ENCODE assay signal across 13 cellular contexts in genomic region chr1:2106681-2107405, GRCh38.
"Had no signal": no experiment of that assay in that cellular context is flagged by ENCODE, and none has a peak within 500 bp of the region (broad histone marks: within the 10 kb centered on the region; RNA-seq: fewer than 3 reads in every experiment).

No MANE protein-coding gene starts in this region.

- H3K9me3 ChIP-seq: suprapubic skin had no signal

- ATAC-seq: activated T-helper 17 cell treated with anti-CD3 and anti-CD28 coated beads, Interleukin-2, amount 50 U/mL, for 72 hours; esophagus mucosa; stimulated activated naive CD8-positive, alpha-beta T cell treated with anti-CD3 and anti-CD28 coated beads, Interleukin-15, Interleukin-2, amounts not matched to agents 100 U/mL and 50 U/mL, for 24 hours had no signal

- H3K4me3 ChIP-seq: skin epidermis, suprapubic skin had no signal

- H3K9me3 Mint-ChIP-seq: activated naive CD4-positive, alpha-beta T cell treated with anti-CD3 and anti-CD28 coated beads, Interleukin-2, amount 10 ng/mL, durations not matched to agents 7 days and 5 days; activated T-helper 17 cell treated with anti-CD3 and anti-CD28 coated beads, Interleukin-2, amount 50 U/mL, for 72 hours; T-helper 2 cell treated with Interferon-gamma antibody and Interleukin-4, amounts not matched to agents 5 μg/mL and 100 μg/mL, for 36 hours had no signal

- H3K27me3 ChIP-seq: suprapubic skin had no signal

- H3K27ac ChIP-seq: skin epidermis, suprapubic skin had no signal

- H3K4me3 Mint-ChIP-seq: activated naive CD4-positive, alpha-beta T cell treated with anti-CD3 and anti-CD28 coated beads, Interleukin-2, amount 10 ng/mL, durations not matched to agents 7 days and 5 days; activated T-helper 17 cell treated with anti-CD3 and anti-CD28 coated beads, Interleukin-2, amount 50 U/mL, for 72 hours; T-helper 2 cell treated with Interferon-gamma antibody and Interleukin-4, amounts not matched to agents 5 μg/mL and 100 μg/mL, for 36 hours had no signal

- H3K4me1 Mint-ChIP-seq: activated naive CD4-positive, alpha-beta T cell treated with anti-CD3 and anti-CD28 coated beads, Interleukin-2, amount 10 ng/mL, durations not matched to agents 7 days and 5 days; activated T-helper 17 cell treated with anti-CD3 and anti-CD28 coated beads, Interleukin-2, amount 50 U/mL, for 72 hours had no signal

- DNase-seq: activated naive CD4-positive, alpha-beta T cell treated with anti-CD3 and anti-CD28 coated beads, Interleukin-2, amount 10 ng/mL, durations not matched to agents 7 days and 5 days; activated T-cell treated with anti-CD3 and anti-CD28 coated beads for 4 hours; hippocampal formation; midbrain; retina; stimulated activated CD4-positive, alpha-beta T cell treated with anti-CD3 and anti-CD28 coated beads, Interleukin-15, amount 100 ng/mL, for 24 hours; stimulated activated CD4-positive, alpha-beta T cell treated with anti-CD3 and anti-CD28 coated beads, Interleukin-4, amount 100 ng/mL, for 24 hours; stimulated activated naive CD8-positive, alpha-beta T cell treated with anti-CD3 and anti-CD28 coated beads, Interleukin-15, Interleukin-2, amounts not matched to agents 100 U/mL and 50 U/mL, for 24 hours had no signal

- H3K27me3 Mint-ChIP-seq: activated naive CD4-positive, alpha-beta T cell treated with anti-CD3 and anti-CD28 coated beads, Interleukin-2, amount 10 ng/mL, durations not matched to agents 7 days and 5 days; activated T-helper 17 cell treated with anti-CD3 and anti-CD28 coated beads, Interleukin-2, amount 50 U/mL, for 72 hours had no signal

- H3K36me3 Mint-ChIP-seq: activated naive CD4-positive, alpha-beta T cell treated with anti-CD3 and anti-CD28 coated beads, Interleukin-2, amount 10 ng/mL, durations not matched to agents 7 days and 5 days had no signal

- H3K27ac Mint-ChIP-seq: activated naive CD4-positive, alpha-beta T cell treated with anti-CD3 and anti-CD28 coated beads, Interleukin-2, amount 10 ng/mL, durations not matched to agents 7 days and 5 days; activated T-helper 17 cell treated with anti-CD3 and anti-CD28 coated beads, Interleukin-2, amount 50 U/mL, for 72 hours; T-helper 2 cell treated with Interferon-gamma antibody and Interleukin-4, amounts not matched to agents 5 μg/mL and 100 μg/mL, for 36 hours had no signal

- H3K4me1 ChIP-seq: suprapubic skin had no signal
